Comparison of ENCODE assay signal across 8 cellular contexts in genomic region chr11:66268210-66268952, GRCh38. TPM values are rescaled to one million over a fixed set of nuclear protein-coding genes. Genes with fewer than 3 reads are reported as not detected.
DNase-seq lines count a peak whose midpoint lies in the region; ATAC-seq and TF ChIP-seq lines count a peak whose summit lies in the region.

Gene RAB1B, plus strand, starts transcription at chr11:66268639. Its CDS starts 41 bp downstream, at chr11:66268680.

- CTCF ChIA-PET in GM10248 (lab: Yijun Ruan, JAX) = interaction anchor here (0.7 to 2.2 kb wide), 3 partner anchors 9 to 46 kb away, joined by 3 to 10 read pairs (median 3); no protein-coding TSS in a partner anchor

- DNase-seq in GM10248 (ENCODE audit: extremely low spot score) (peak; percentile 98), NCI-H1105 (lab: John Stamatoyannopoulos, UW) (peak; percentile 100), SKM-1 treated with dmso at 0.1 percent for 144 hours (lab: John Stamatoyannopoulos, UW; ENCODE audit: unreplicated experiment) (peak; percentile 98), glomerular endothelial cell (ENCODE audit: extremely low read depth, low read depth, low spot score) (peak; percentile 96), occipital lobe (lab: John Stamatoyannopoulos, UW) (peak; percentile 98)

- peaks cover 31% of the 10 kb centered on the region for H3K4me1 Mint-ChIP-seq in activated naive CD8-positive, alpha-beta T cell (ENCODE audit: low read depth)

- no peaks in the 10 kb centered on the region for H3K27me3 Mint-ChIP-seq in activated naive CD8-positive, alpha-beta T cell

- no peak for TF ChIP-seq CTCF in GM10248 (IDR thresholded peaks at IDR 0.05; ENCODE audit: control extremely low read depth, extremely low read depth, low read depth, missing control alignments)

- peak within 1 kb of the TSS; percentile 97 for H3K27ac Mint-ChIP-seq in activated naive CD8-positive, alpha-beta T cell

- POLR2A ChIA-PET in GM10248 (lab: Yijun Ruan, JAX) = interaction anchor here (1.0 to 1.4 kb wide), 3 partner anchors 13 to 21 kb away, joined by 3 to 5 read pairs (median 4); partner anchors contain the start of gene YIF1A

- H3K9me3 Mint-ChIP-seq in activated naive CD8-positive, alpha-beta T cell (ENCODE audit: low read depth) = no peaks in the 10 kb centered on the region

- no peaks in the 10 kb centered on the region for H3K36me3 Mint-ChIP-seq in activated naive CD8-positive, alpha-beta T cell

- ATAC-seq in HG02623 (IDR thresholded peaks at IDR 0.05; ENCODE audit: unreplicated experiment) = peak; percentile 78

- H3K27ac ChIP-seq in temporal lobe (ENCODE audit: low read depth, low read length) = peak within 1 kb of the TSS; percentile 95

- peak within 1 kb of the TSS; percentile 98 for H3K4me3 Mint-ChIP-seq in activated naive CD8-positive, alpha-beta T cell

RNA-seq across cellular contexts. Expression of gene RAB1B, which starts in this region (rescaled TPM):
- total RNA-seq in glomerular endothelial cell (179 and 180 TPM in 2 replicates), occipital lobe (28.9 TPM), temporal lobe (34.2 TPM)

Comparison
In these comparisons a context has a peak if more than half of its experiments do, and no peak if none do; other contexts are left out.
1. Peak in every context shown above with its lines: DNase-seq, ATAC-seq and H3K27ac ChIP-seq.